In the genomic region with DNA sequence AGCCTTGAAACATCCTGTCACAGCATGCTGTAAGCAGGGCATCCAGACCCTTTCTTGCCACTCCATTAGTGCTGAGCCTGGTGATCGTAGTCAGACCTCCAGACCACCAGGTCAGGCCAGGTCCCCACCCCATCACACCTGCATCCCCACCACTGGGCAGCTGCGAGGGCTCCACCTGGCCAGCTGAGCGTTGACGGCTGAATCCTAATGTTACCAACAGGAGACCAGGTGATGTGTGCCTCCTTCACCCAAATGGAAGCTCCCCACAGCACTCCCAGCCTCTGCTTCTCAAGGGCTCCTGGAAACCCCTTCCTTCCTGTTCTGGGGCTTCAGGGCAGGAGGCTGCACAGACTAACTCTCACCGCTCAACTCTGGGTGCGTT, we compare ENCODE assay signal across 21 cellular contexts.
DNase-seq lines count a peak whose midpoint lies in the region; ATAC-seq, FAIRE-seq and TF ChIP-seq lines count a peak whose summit lies in the region.
"Had no signal": no experiment of that assay in that cellular context is flagged by ENCODE, and none has a peak within 500 bp of the region (broad histone marks: within the 10 kb centered on the region; RNA-seq: fewer than 3 reads in every experiment).

No MANE protein-coding gene starts in this region.

- H2AFZ ChIP-seq in HepG2 (ENCODE audit: low read length) (no peak overlapping the region), H1 (ENCODE audit: low read length) (no peak overlapping the region), neuronal stem cell (ENCODE audit: low read length) (no peak overlapping the region)

- H4K5ac ChIP-seq in H1 (ENCODE audit: insufficient read length, low read depth, low read length), result no peak overlapping the region

- H2BK5ac ChIP-seq in H1 (ENCODE audit: low read depth, low read length) (no peak overlapping the region), neuronal stem cell (ENCODE audit: low read length) (peak overlapping the region; percentile 25)

- 83% methylated on average over 1 of the region's 6 CpGs for WGBS in right lobe of liver (ENCODE audit: insufficient coverage, low coverage, low lambda C conversion rate, missing lambda C conversion rate)
- whole genome bisulfite sequencing in HepG2 (ENCODE audit: low lambda C conversion rate), result 75% methylated on average over 6 of the region's 6 CpGs
- 88% methylated on average over 6 of the region's 6 CpGs; no CpG with 5 or more reads in 1 of the 2 experiments for WGBS in H1 (ENCODE audit: extremely low coverage in 1 of 2, insufficient coverage in 1 of 2, insufficient read length in 1 of 2, insufficient replicate concordance in 2 of 2, low coverage in 1 of 2, low lambda C conversion rate in 2 of 2, missing lambda C conversion rate in 1 of 2), 2 experiments
- WGBS in neuronal stem cell (ENCODE audit: extremely low coverage in 2 of 2, insufficient read length in 2 of 2, insufficient replicate concordance in 1 of 2), 2 donors, result no CpG with 5 or more reads among the region's 6 CpGs
- WGBS in aorta, 2 donors, result 88 to 90% methylated on average over 6 of the region's 6 CpGs

- CTCF ChIA-PET in HepG2 (lab: Yijun Ruan, JAX; ENCODE audit: low intra/inter-chr PET ratio, low total read pairs) (no interaction called here), H1 (lab: Charles Lee; ENCODE audit: partially characterized antibody) (interaction anchor here (1.0 to 1.6 kb wide), 3 partner anchors 20 to 69 kb away, joined by 3 read pairs; no protein-coding TSS in a partner anchor)

- H2BK15ac ChIP-seq in H1 (ENCODE audit: low read length) (no peak overlapping the region), neuronal stem cell (ENCODE audit: low read length) (peak overlapping the region; percentile 32)

- no peak overlapping the region for H3K56ac ChIP-seq in H1 (replicated peaks; ENCODE audit: insufficient read length, low read depth, low read length)

- H4K20me1 ChIP-seq in HepG2 (ENCODE audit: insufficient read depth, low read length) (no peaks in the 10 kb centered on the region), H1 (replicated peaks in 1 of 2; ENCODE audit: control insufficient read depth in 1 of 2, insufficient read depth in 2 of 2, low read length in 2 of 2) (peaks cover 0 to 6% of the 10 kb centered on the region in 2 experiments)

- H3K36me3 ChIP-seq in right lobe of liver, result no peaks in the 10 kb centered on the region
- no peaks in the 10 kb centered on the region for H3K36me3 ChIP-seq in HepG2 (replicated peaks in 1 of 2; ENCODE audit: control insufficient read depth in 1 of 2, insufficient read depth in 2 of 2, low read length in 2 of 2)
- no peaks in the 10 kb centered on the region for H3K36me3 ChIP-seq in H1 (ENCODE audit: control insufficient read depth in 2 of 4, insufficient read depth in 4 of 4, low read length in 3 of 4)
- H3K36me3 ChIP-seq in neuronal stem cell (replicated peaks in 1 of 2; ENCODE audit: control insufficient read depth in 2 of 2, insufficient read depth in 2 of 2, low read length in 2 of 2), result peaks cover 0 to 2% of the 10 kb centered on the region in 2 donors
- no peaks in the 10 kb centered on the region for H3K36me3 ChIP-seq in aorta (ENCODE audit: control insufficient read depth in 1 of 2, insufficient read depth in 2 of 2, low read length in 1 of 2)
- H3K36me3 ChIP-seq: MG63, Peyer's patch had no signal

- BruUV-seq in HepG2 (replicated peaks; lab: Mats Ljungman, UMichigan), result no TSS peak

- ATAC-seq in right lobe of liver (no peak), HepG2 (no peak), aorta (ENCODE audit: low FRiP score) (peak; percentile 3), GM21723 (IDR thresholded peaks at IDR 0.05; ENCODE audit: unreplicated experiment) (no peak)
- ATAC-seq: GM12878 had no signal

- H3K4me2 ChIP-seq in HepG2 (ENCODE audit: low read depth, low read length), result no peak overlapping the region
- H3K4me2 ChIP-seq in H1 (ENCODE audit: insufficient read depth in 1 of 2, low read depth in 2 of 2, low read length in 2 of 2), result no peak overlapping the region
- H3K4me2 ChIP-seq in neuronal stem cell (ENCODE audit: insufficient read depth, low read length, poor library complexity, severe bottlenecking), result no peak overlapping the region
- H3K4me2 ChIP-seq: A549 had no signal

- intact Hi-C loops in right lobe of liver (cut with DNase I), result no loop called here
- intact Hi-C loops in HepG2 (cut with micrococcal nuclease; ENCODE audit: unreplicated experiment), result no loop called here
- intact Hi-C loops in aorta (cut with DNase I), result loop anchor here in 1 of 2 donors (5.0 kb wide), 4 partner anchors 50 to 570 kb away; a partner anchor contains a TSS

- no peaks in the 10 kb centered on the region for H3K27me3 ChIP-seq in right lobe of liver
- peaks cover 3 to 26% of the 10 kb centered on the region in 2 experiments; a peak in 3 of 5 replicates for H3K27me3 ChIP-seq in HepG2 (ENCODE audit: control insufficient read depth in 1 of 2, insufficient read depth in 2 of 2, low read length in 2 of 2)
- peaks cover 0 to 3% (median 0%) of the 10 kb centered on the region in 4 experiments; a peak in 1 of 7 replicates for H3K27me3 ChIP-seq in H1 (replicated peaks in 1 of 4; ENCODE audit: control insufficient read depth in 3 of 4, extremely low read depth in 1 of 4, insufficient read depth in 3 of 4, low read length in 3 of 4)
- peaks cover 0 to 21% (median 5%) of the 10 kb centered on the region in 3 experiments for H3K27me3 ChIP-seq in neuronal stem cell (ENCODE audit: control insufficient read depth in 3 of 3, insufficient read depth in 3 of 3, low read depth in 1 of 3, low read length in 3 of 3)
- H3K27me3 ChIP-seq in aorta (ENCODE audit: control insufficient read depth in 1 of 2, insufficient read depth in 2 of 2, low read length in 1 of 2), result no peaks in the 10 kb centered on the region
- H3K27me3 ChIP-seq: MG63, Peyer's patch had no signal

- peak overlapping the region in 2 of 3 donors; percentile 56 to 63 for H3K27ac ChIP-seq in right lobe of liver
- no peak overlapping the region for H3K27ac ChIP-seq in HepG2 (ENCODE audit: extremely low read length, insufficient read depth, low read length)
- H3K27ac ChIP-seq in H1 (ENCODE audit: low read depth, low read length), result no peak overlapping the region
- no peak overlapping the region for H3K27ac ChIP-seq in neuronal stem cell (replicated peaks; ENCODE audit: low read length)
- H3K27ac ChIP-seq in aorta (ENCODE audit: low read depth in 1 of 2, low read length in 2 of 2), result peak overlapping the region; percentile 41 to 100
- H3K27ac ChIP-seq: A549 had no signal

- H2BK120ac ChIP-seq in H1 (replicated peaks; ENCODE audit: low read depth, low read length), result no peak overlapping the region
- H2BK120ac ChIP-seq in neuronal stem cell (ENCODE audit: low read depth, low read length), result peak overlapping the region; percentile 50

- no peak overlapping the region for H2BK20ac ChIP-seq in H1 (ENCODE audit: low read length)

- no peak overlapping the region for H4K91ac ChIP-seq in H1 (replicated peaks; ENCODE audit: insufficient read length, low read length)
- no peak overlapping the region for H4K91ac ChIP-seq in neuronal stem cell (ENCODE audit: low read depth, low read length, poor library complexity)

- H3K18ac ChIP-seq in H1 (ENCODE audit: extremely low read depth, low read length) (no peak overlapping the region), neuronal stem cell (ENCODE audit: low read length) (peak overlapping the region; percentile 71)

- TF ChIP-seq CTCF in right lobe of liver (IDR thresholded peaks at IDR 0.05), result no peak
- no peak for TF ChIP-seq CTCF in HepG2 (CRISPR knock-in tag; IDR thresholded peaks at IDR 0.05)
- no peak for TF ChIP-seq CTCF in H1 (IDR thresholded peaks at IDR 0.05; ENCODE audit: control extremely low read depth in 1 of 3, insufficient read depth in 1 of 3, low read depth in 1 of 3, low read length in 3 of 3)

- TF ChIP-seq RAD21 in HepG2 (CRISPR knock-in tag; IDR thresholded peaks at IDR 0.05) (no peak), H1 (IDR thresholded peaks at IDR 0.05 in 1 of 2, conservative IDR thresholded peaks at IDR 0.05 in 1 of 2; ENCODE audit: low read depth in 2 of 2, low read length in 2 of 2) (no peak)

- 0 out of 2 replicates have a peak, but pooled peaks cover 4% of the 10 kb centered on the region for H3K79me1 ChIP-seq in H1 (ENCODE audit: low read depth, low read length)
- H3K79me1 ChIP-seq in neuronal stem cell (ENCODE audit: low read depth, low read length), result peaks cover 8% of the 10 kb centered on the region

- POLR2A ChIA-PET in HepG2 (lab: Yijun Ruan, JAX) (no interaction called here), H1 (lab: Charles Lee; ENCODE audit: partially characterized antibody) (no interaction called here)

- no peak for TF ChIP-seq POLR2A in right lobe of liver (IDR thresholded peaks at IDR 0.05)
- TF ChIP-seq POLR2A in HepG2 (IDR thresholded peaks at IDR 0.05; ENCODE audit: insufficient read depth in 1 of 2, low read depth in 2 of 2, low read length in 2 of 2), result no peak
- no peak for TF ChIP-seq POLR2A in H1 (IDR thresholded peaks at IDR 0.05; ENCODE audit: control extremely low read depth in 1 of 2, low read depth in 2 of 2, low read length in 2 of 2)

- no peak for TF ChIP-seq EP300 in HepG2 (IDR thresholded peaks at IDR 0.05; ENCODE audit: low read depth in 2 of 2, low read length in 2 of 2)
- TF ChIP-seq EP300 in HepG2 (CRISPR knock-in tag; IDR thresholded peaks at IDR 0.05; ENCODE audit: borderline replicate concordance), result no peak
- TF ChIP-seq EP300 in H1 (IDR thresholded peaks at IDR 0.05; ENCODE audit: borderline replicate concordance in 1 of 2, low read depth in 2 of 2, low read length in 2 of 2), result no peak

- H3K4ac ChIP-seq in H1 (replicated peaks; ENCODE audit: insufficient read length, low read depth, low read length) (no peak overlapping the region), neuronal stem cell (ENCODE audit: low read length) (no peak overlapping the region)

- H4K8ac ChIP-seq in H1 (ENCODE audit: extremely low read depth, insufficient read depth, low read length) (no peak overlapping the region), neuronal stem cell (ENCODE audit: low read depth, low read length) (no peak overlapping the region)

- H2AK5ac ChIP-seq in H1 (ENCODE audit: low read depth, low read length) (no peak overlapping the region), neuronal stem cell (ENCODE audit: low read depth, low read length) (peak overlapping the region; percentile 76)

- H3K9ac ChIP-seq in HepG2 (ENCODE audit: insufficient read depth, low read depth, low read length) (no peak overlapping the region), H1 (replicated peaks in 1 of 4; ENCODE audit: extremely low read depth in 1 of 4, low read depth in 3 of 4, low read length in 3 of 4) (no peak overlapping the region), neuronal stem cell (ENCODE audit: low read depth, low read length, poor library complexity) (peak overlapping the region; percentile 72)

- no peaks in the 10 kb centered on the region for H3K9me3 ChIP-seq in right lobe of liver
- no peaks in the 10 kb centered on the region for H3K9me3 ChIP-seq in HepG2 (ENCODE audit: low read length)
- peaks cover 0 to 5% of the 10 kb centered on the region in 2 experiments; a peak in 2 of 4 replicates for H3K9me3 ChIP-seq in H1 (ENCODE audit: insufficient read depth in 2 of 2, low read depth in 1 of 2, low read length in 1 of 2)
- H3K9me3 ChIP-seq in neuronal stem cell (replicated peaks in 1 of 2; ENCODE audit: control insufficient read depth in 2 of 2, insufficient read depth in 1 of 2, low read depth in 1 of 2, low read length in 2 of 2), result peaks cover 0 to 16% of the 10 kb centered on the region in 2 donors
- H3K9me3 ChIP-seq in aorta (ENCODE audit: control insufficient read depth, low read length), result no peaks in the 10 kb centered on the region
- H3K9me3 ChIP-seq: MG63 had no signal

- H3K14ac ChIP-seq in H1 (ENCODE audit: insufficient read length) (no peak overlapping the region), neuronal stem cell (ENCODE audit: low read length) (no peak overlapping the region)

- in situ Hi-C loops in HepG2 (cut with HindIII; ENCODE audit: extremely low pct_ligation_motif_present, low pct_unique_long_range_greater_than_20kb), result no loop called here

- H3K79me2 ChIP-seq in HepG2 (ENCODE audit: insufficient read depth, low read length), result no peaks in the 10 kb centered on the region
- no peaks in the 10 kb centered on the region for H3K79me2 ChIP-seq in H1 (ENCODE audit: control insufficient read depth in 1 of 2, insufficient read depth in 2 of 2, low read length in 2 of 2)

- peaks cover 8% of the 10 kb centered on the region for H3K23me2 ChIP-seq in H1 (ENCODE audit: low read depth, low read length)

- H3K23ac ChIP-seq in H1 (ENCODE audit: insufficient read length) (no peak overlapping the region), neuronal stem cell (ENCODE audit: low read depth, low read length, poor library complexity) (peak overlapping the region; percentile 48)

- FAIRE-seq in HepG2 (lab: Jason Lieb, UNC) (no peak), H1 (lab: Jason Lieb, UNC) (no peak)
- FAIRE-seq: A549, GM12878, GM18507 had no signal

- H3K4me3 ChIP-seq in right lobe of liver, result no peak overlapping the region
- H3K4me3 ChIP-seq in HepG2 (replicated peaks in 1 of 3; ENCODE audit: insufficient read depth in 1 of 3, low read depth in 2 of 3, low read length in 3 of 3), result no peak overlapping the region
- H3K4me3 ChIP-seq in H1 (ENCODE audit: extremely low read depth in 1 of 4, insufficient read depth in 2 of 4, low read depth in 3 of 4, low read length in 4 of 4), result no peak overlapping the region
- H3K4me3 ChIP-seq in neuronal stem cell (ENCODE audit: low read length in 2 of 2), result no peak overlapping the region
- H3K4me3 ChIP-seq in aorta (ENCODE audit: low read length in 2 of 2), result no peak overlapping the region
- H3K4me3 ChIP-seq: A549, GM12878, MG63, Peyer's patch had no signal

- H3K4me1 ChIP-seq in right lobe of liver (no peaks in the 10 kb centered on the region), HepG2 (ENCODE audit: insufficient read depth, low read length) (peaks cover 23% of the 10 kb centered on the region), H1 (replicated peaks in 1 of 4; ENCODE audit: control insufficient read depth in 3 of 4, insufficient read depth in 4 of 4, low read length in 3 of 4) (peaks cover 0 to 3% (median 0%) of the 10 kb centered on the region in 4 experiments; a peak in 1 of 7 replicates), neuronal stem cell (ENCODE audit: control insufficient read depth in 2 of 2, insufficient read depth in 1 of 2, low read depth in 1 of 2, low read length in 2 of 2) (peaks cover 6 to 21% of the 10 kb centered on the region in 2 donors), aorta (ENCODE audit: control insufficient read depth in 1 of 2, insufficient read depth in 2 of 2, low read length in 2 of 2) (no peaks in the 10 kb centered on the region)
- H3K4me1 ChIP-seq: Peyer's patch had no signal

- H2BK12ac ChIP-seq in H1 (ENCODE audit: low read depth, low read length) (peak overlapping the region; percentile 68; the same call in 1 of the 2 replicates), neuronal stem cell (ENCODE audit: low read length) (peak overlapping the region; percentile 48)

- DNase-seq in right lobe of liver (no peak), HepG2 (ENCODE audit: low spot score) (no peak), H1 (ENCODE audit: low read depth in 1 of 2, low spot score in 2 of 2) (no peak), neuronal stem cell (ENCODE audit: low spot score) (no peak), aorta (no peak), NCI-H2081 treated with DMSO at 0.1 percent for 48 hours (lab: John Stamatoyannopoulos, UW) (no peak)
- no peak for DNase-seq in stimulated activated CD4-positive, alpha-beta T cell treated with anti-CD3 and anti-CD28 coated beads, Interleukin-15, amount 100 ng/mL, for 24 hours
- DNase-seq: AML-193; Calu3; CD4-positive, CD25-positive, alpha-beta regulatory T cell; DMS79; HCEC 1CT; MG63; NCI-H1105; NCI-H187 treated with DMSO at 0.1 percent for 48 hours; NCI-H510A treated with DMSO at 0.1 percent for 48 hours; Peyer's patch had no signal

Comparison
In these comparisons a context has a peak if more than half of its experiments do, and no peak if none do; other contexts are left out.
1. H3K27ac ChIP-seq: peak in right lobe of liver (2 of 3) and aorta (2 of 2); none in HepG2 (single experiment), H1 (single experiment) and neuronal stem cell (single experiment).